16 cellular contexts compared by ENCODE assay signal in genomic region chr3:153463895-153464294, GRCh38.
DNase-seq lines count a peak whose midpoint lies in the region; ATAC-seq and TF ChIP-seq lines count a peak whose summit lies in the region.
"Had no signal": no experiment of that assay in that cellular context is flagged by ENCODE, and none has a peak within 500 bp of the region (broad histone marks: within the 10 kb centered on the region; RNA-seq: fewer than 3 reads in every experiment).

No MANE protein-coding gene starts in this region.

- H3K4me1 Mint-ChIP-seq in type B pancreatic cell (ENCODE audit: unreplicated experiment) = no peaks in the 10 kb centered on the region

- no peaks in the 10 kb centered on the region for H3K9me2 ChIP-seq in PC-3 (replicated peaks; ENCODE audit: low read length)

- no peaks in the 10 kb centered on the region for H3K36me3 ChIP-seq in PC-3 (ENCODE audit: low read depth, low read length)
- H3K36me3 ChIP-seq: suprapubic skin had no signal

- POLR2A ChIA-PET in PC-3 (lab: Charles Lee; ENCODE audit: unreplicated experiment) = no interaction called here

- no peaks in the 10 kb centered on the region for H3K9me3 Mint-ChIP-seq in type B pancreatic cell
- H3K9me3 Mint-ChIP-seq: activated naive CD4-positive, alpha-beta T cell treated with anti-CD3 and anti-CD28 coated beads for 36 hours had no signal

- ATAC-seq in GM19397 (IDR thresholded peaks at IDR 0.05; ENCODE audit: unreplicated experiment) (peak; percentile 63), HG02852 (IDR thresholded peaks at IDR 0.05; ENCODE audit: unreplicated experiment) (peak; percentile 94), PC-3 (no peak)
- ATAC-seq: A549, left ventricle myocardium superior had no signal

- no TSS peak for BruUV-seq in PC-3 (replicated peaks; lab: Mats Ljungman, UMichigan)

- H3K4me3 ChIP-seq in PC-3 (ENCODE audit: low read length) = no peak overlapping the region
- H3K4me3 ChIP-seq: A549, suprapubic skin had no signal

- DNase-seq in CD1c-positive myeloid dendritic cell (ENCODE audit: extremely low spot score) = peak; percentile 26
- peak; percentile 5 for DNase-seq in KBM-7
- no peak for DNase-seq in GDM1 (lab: John Stamatoyannopoulos, UW)
- no peak for DNase-seq in type B pancreatic cell (ENCODE audit: extremely low spot score, unreplicated experiment)
- no peak for DNase-seq in PC-3
- DNase-seq in NCI-H226 = no peak
- DNase-seq: activated CD4-positive, alpha-beta T cell treated with anti-CD3 and anti-CD28 coated beads for 4 hours; activated naive CD4-positive, alpha-beta T cell treated with anti-CD3 and anti-CD28 coated beads for 36 hours; IMR-90; left ventricle myocardium superior; NCI-H2171 had no signal

- no peak overlapping the region for H2AFZ ChIP-seq in PC-3 (ENCODE audit: low read length)
- H2AFZ ChIP-seq: parathyroid adenoma had no signal

- no peaks in the 10 kb centered on the region for H3K36me3 Mint-ChIP-seq in type B pancreatic cell

- no peak overlapping the region for H3K4me2 ChIP-seq in PC-3 (ENCODE audit: low read length)
- H3K4me2 ChIP-seq: A549 had no signal

- H3K79me2 ChIP-seq in PC-3 (ENCODE audit: low read length) = no peaks in the 10 kb centered on the region
- H3K79me2 ChIP-seq: parathyroid adenoma had no signal

- no peak overlapping the region for H3K27ac ChIP-seq in PC-3 (ENCODE audit: low read length)
- H3K27ac ChIP-seq: A549, parathyroid adenoma, suprapubic skin had no signal

- intact Hi-C loops in PC-3 (cut with micrococcal nuclease) = no loop called here

- H3K27me3 Mint-ChIP-seq in type B pancreatic cell = no peaks in the 10 kb centered on the region

- H3K27ac Mint-ChIP-seq in type B pancreatic cell = no peak overlapping the region
- H3K27ac Mint-ChIP-seq: activated naive CD4-positive, alpha-beta T cell treated with anti-CD3 and anti-CD28 coated beads for 36 hours had no signal

- H3F3A ChIP-seq in PC-3 (ENCODE audit: low read length, unreplicated experiment) = no peaks in the 10 kb centered on the region

- no peak for TF ChIP-seq CTCF in type B pancreatic cell (conservative IDR thresholded peaks at IDR 0.05)
- TF ChIP-seq CTCF in PC-3 (conservative IDR thresholded peaks at IDR 0.05; ENCODE audit: low read depth, low read length) = no peak

- H3K4me3 Mint-ChIP-seq in type B pancreatic cell = no peak overlapping the region
- H3K4me3 Mint-ChIP-seq: activated naive CD4-positive, alpha-beta T cell treated with anti-CD3 and anti-CD28 coated beads for 36 hours had no signal

- H3K9ac ChIP-seq in PC-3 (ENCODE audit: low read length) = no peak overlapping the region
- H3K9ac ChIP-seq: parathyroid adenoma had no signal

- no peaks in the 10 kb centered on the region for H3K4me1 ChIP-seq in PC-3 (ENCODE audit: insufficient read depth, low read length)
- H3K4me1 ChIP-seq: A549, parathyroid adenoma, suprapubic skin had no signal

- no peaks in the 10 kb centered on the region for H4K20me1 ChIP-seq in PC-3 (ENCODE audit: low read length)

- no peaks in the 10 kb centered on the region for H3K27me3 ChIP-seq in PC-3 (ENCODE audit: low read length)
- H3K27me3 ChIP-seq: suprapubic skin had no signal

- in situ Hi-C loops in KBM-7 (cut with MboI; ENCODE audit: low pct_unique_long_range_greater_than_20kb, low sequenced_read_pairs) = no loop called here

- H3K9me3 ChIP-seq in PC-3 (ENCODE audit: low read length) = no peaks in the 10 kb centered on the region
- H3K9me3 ChIP-seq: A549, suprapubic skin had no signal

- CTCF ChIA-PET in PC-3 (lab: Charles Lee) = no interaction called here

Comparison
In these comparisons a context has a peak if more than half of its experiments do, and no peak if none do; other contexts are left out.
1. DNase-seq: peak in CD1c-positive myeloid dendritic cell (single experiment) and KBM-7 (single experiment); none in GDM1 (single experiment), type B pancreatic cell (single experiment), PC-3 (single experiment) and NCI-H226 (single experiment).